ENCODE assay signal across 8 cellular contexts in the genomic region with DNA sequence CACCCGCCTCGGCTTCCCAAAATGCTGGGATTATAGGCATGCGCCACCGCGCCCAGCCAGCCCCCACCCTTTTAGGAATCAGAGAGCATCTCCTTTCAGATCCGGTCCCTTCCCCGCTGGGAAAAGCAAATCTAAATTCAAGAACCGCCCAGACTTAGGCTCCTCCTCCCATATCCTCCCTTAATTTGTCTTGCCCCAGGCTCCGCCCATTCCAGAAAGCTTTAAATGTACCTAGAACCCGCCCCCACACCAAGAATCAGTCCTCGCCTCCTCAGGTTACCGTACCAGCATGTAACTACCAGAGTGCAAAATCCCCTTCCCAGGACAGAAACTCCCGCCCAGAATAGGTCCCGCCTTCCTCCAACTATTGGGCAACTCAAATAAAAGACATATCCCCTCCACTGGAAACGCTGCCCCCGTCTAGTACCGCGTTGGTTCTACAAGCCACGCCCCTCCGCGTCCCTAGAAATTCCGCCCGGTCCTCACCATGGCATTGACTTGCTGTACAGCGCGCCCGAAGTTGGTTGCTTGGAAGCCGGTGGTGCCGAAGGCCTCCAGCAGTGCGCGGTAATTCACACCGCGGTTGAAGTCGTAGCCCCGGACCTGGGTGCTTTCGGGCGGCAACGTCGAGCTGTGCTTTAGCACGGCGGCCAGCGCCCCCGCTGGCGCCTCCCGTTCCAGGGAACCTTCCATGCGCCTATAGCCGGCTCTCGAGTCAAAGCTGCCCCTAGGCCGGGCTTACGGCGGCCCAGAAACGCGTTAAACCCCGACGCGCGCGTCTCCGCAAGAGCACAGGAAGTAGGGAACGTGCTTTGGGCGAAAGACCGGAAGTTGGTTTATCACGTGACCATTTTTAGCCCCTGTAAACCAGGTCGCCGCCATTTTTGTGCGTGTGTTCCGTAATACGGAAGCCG. TPM values are rescaled to one million over a fixed set of nuclear protein-coding genes. Genes with fewer than 3 reads are reported as not detected.
DNase-seq lines count a peak whose midpoint lies in the region; ATAC-seq, FAIRE-seq and TF ChIP-seq lines count a peak whose summit lies in the region.

A gene (minus strand): TSS at position 807 of the 914 bp plus-strand sequence. CDS start 114 bp downstream, at position 693.

- peaks cover 12% of the 10 kb centered on the region for H4K20me1 ChIP-seq in smooth muscle cell (ENCODE audit: low read depth)

- no peaks in the 10 kb centered on the region for H3K9me3 ChIP-seq in smooth muscle cell (replicated peaks; ENCODE audit: low read depth)

- in situ Hi-C loops in ACHN (cut with HindIII; ENCODE audit: low pct_ligation_motif_present, low pct_unique_long_range_greater_than_20kb, low sequenced_read_pairs), result no loop called here

- H3K27ac ChIP-seq in smooth muscle cell (ENCODE audit: low read depth), result peak within 1 kb of the TSS; percentile 97

- peak within 1 kb of the TSS; percentile 70 for H2AFZ ChIP-seq in smooth muscle cell (ENCODE audit: low read depth)

- H3K4me1 ChIP-seq in smooth muscle cell (ENCODE audit: low read depth), result no peaks in the 10 kb centered on the region

- no peaks in the 10 kb centered on the region for H3K79me2 ChIP-seq in smooth muscle cell (ENCODE audit: low read depth)

- ATAC-seq in GM18873 (IDR thresholded peaks at IDR 0.05; ENCODE audit: low FRiP score, unreplicated experiment), result peak; percentile 58
- peak; percentile 60 for ATAC-seq in HG03159 (IDR thresholded peaks at IDR 0.05; ENCODE audit: unreplicated experiment)

- H3K27me3 ChIP-seq in bronchial epithelial cell (ENCODE audit: control insufficient read depth, insufficient read depth, low read length) (no peaks in the 10 kb centered on the region), smooth muscle cell (ENCODE audit: low read depth) (no peaks in the 10 kb centered on the region)

- H3K9ac ChIP-seq in smooth muscle cell (ENCODE audit: low read depth), result peak within 1 kb of the TSS; percentile 89

- WGBS in smooth muscle cell (ENCODE audit: low lambda C conversion rate), result under 1% methylated on average over 68 of the region's 68 CpGs

- TF ChIP-seq CTCF in WI38 (IDR thresholded peaks at IDR 0.05; ENCODE audit: low read depth, low read length) (no peak), bronchial epithelial cell (IDR thresholded peaks at IDR 0.05; ENCODE audit: insufficient read depth, low read length, severe bottlenecking) (peak; percentile 7), smooth muscle cell (IDR thresholded peaks at IDR 0.05; ENCODE audit: borderline replicate concordance, insufficient read depth, poor library complexity, severe bottlenecking) (no peak)

- peak within 1 kb of the TSS; percentile 89 for H3K4me2 ChIP-seq in smooth muscle cell

- H3K4me3 ChIP-seq in WI38 (ENCODE audit: low read depth, low read length) (peak within 1 kb of the TSS; percentile 87), bronchial epithelial cell (ENCODE audit: low read depth, low read length) (peak within 1 kb of the TSS; percentile 65), smooth muscle cell (peak within 1 kb of the TSS; percentile 72)

- H3F3A ChIP-seq in smooth muscle cell (ENCODE audit: low read depth), result no peaks in the 10 kb centered on the region

- peak; percentile 94 for DNase-seq in ACHN
- peak; percentile 89 for DNase-seq in NCI-H2227 treated with DMSO at 0.1 percent for 48 hours (lab: John Stamatoyannopoulos, UW)
- peak; percentile 94 for DNase-seq in bronchial epithelial cell (ENCODE audit: low read depth)
- peak; percentile 92 for DNase-seq in iPS-NIHi7 (ENCODE audit: extremely low spot score)
- DNase-seq in smooth muscle cell (lab: John Stamatoyannopoulos, UW; ENCODE audit: unreplicated experiment), result peak; percentile 73

- no peak for FAIRE-seq in bronchial epithelial cell (lab: Jason Lieb, UNC)

- peaks cover 11% of the 10 kb centered on the region for H3K36me3 ChIP-seq in bronchial epithelial cell (ENCODE audit: control insufficient read depth, insufficient read depth, low read length)
- no peaks in the 10 kb centered on the region for H3K36me3 ChIP-seq in smooth muscle cell (ENCODE audit: low read depth)

RNA-seq across cellular contexts. Expression of the gene that starts here (rescaled TPM):
- total RNA-seq in bronchial epithelial cell (47.4 and 94.5 TPM in 2 replicates), smooth muscle cell (44.0 and 67.6 TPM in 2 replicates)
- polyA plus RNA-seq in smooth muscle cell, result 43.9 and 57.3 TPM in 2 replicates

Comparison
In these comparisons a context has a peak if more than half of its experiments do, and no peak if none do; other contexts are left out.
1. Peak in every context shown above with its lines: DNase-seq, ATAC-seq, H3K4me3 ChIP-seq and H3K27ac ChIP-seq.